ENCODE assay signal across 16 cellular contexts in genomic region chr17:45377401-45377800, GRCh38. TPM values are rescaled to one million over a fixed set of nuclear protein-coding genes. Genes with fewer than 3 reads are reported as not detected.
DNase-seq lines count a peak whose midpoint lies in the region; ATAC-seq, FAIRE-seq and TF ChIP-seq lines count a peak whose summit lies in the region.
"Had no signal": no experiment of that assay in that cellular context is flagged by ENCODE, and none has a peak within 500 bp of the region (broad histone marks: within the 10 kb centered on the region; RNA-seq: fewer than 3 reads in every experiment).

No MANE protein-coding gene starts in this region.

- H4K20me1 ChIP-seq in IMR-90 (ENCODE audit: insufficient read depth, low read length): no peaks in the 10 kb centered on the region

- no peak overlapping the region for H4K5ac ChIP-seq in IMR-90 (ENCODE audit: low read depth, low read length)

- DNase-seq in IMR-90: no peak
- DNase-seq in T-helper 17 cell: no peak
- no peak for DNase-seq in stimulated activated effector memory CD8-positive, alpha-beta T cell treated with anti-CD3 and anti-CD28 coated beads, Interleukin-12 subunit alpha, Interleukin-12 subunit beta, amount 100 ng/mL, for 72 hours (ENCODE audit: low spot score in 2 of 2)
- no peak for DNase-seq in right cardiac atrium
- DNase-seq in GM12891 (ENCODE audit: insufficient read length, low spot score): no peak
- DNase-seq: CD8-positive, alpha-beta T cell; COR-L47; DMS53; GF-D8; GM23248; H7 had no signal

- H3K9me3 Mint-ChIP-seq in stimulated activated effector memory CD8-positive, alpha-beta T cell treated with anti-CD3 and anti-CD28 coated beads, Interleukin-12 subunit alpha, Interleukin-12 subunit beta, amount 100 ng/mL, for 72 hours: no peaks in the 10 kb centered on the region
- H3K9me3 Mint-ChIP-seq: CD8-positive, alpha-beta T cell; IgD-negative memory B cell had no signal

- H3K27ac ChIP-seq in IMR-90 (ENCODE audit: insufficient read depth, low read length): no peak overlapping the region
- H3K27ac ChIP-seq in right cardiac atrium (ENCODE audit: low read length): no peak overlapping the region
- H3K27ac ChIP-seq: GM23248 had no signal

- no peak for TF ChIP-seq CTCF in IMR-90 (conservative IDR thresholded peaks at IDR 0.05; ENCODE audit: low read depth, low read length)

- peaks cover 27% of the 10 kb centered on the region for H3K9me1 ChIP-seq in IMR-90 (ENCODE audit: insufficient read depth, low read length)

- H2AFZ ChIP-seq in IMR-90 (replicated peaks; ENCODE audit: low read length, poor library complexity): no peak overlapping the region
- H2AFZ ChIP-seq: GM23248 had no signal

- POLR2A ChIA-PET in IMR-90 (lab: Charles Lee; ENCODE audit: unreplicated experiment): no interaction called here

- H3K9me3 ChIP-seq in IMR-90 (ENCODE audit: control insufficient read depth, insufficient read depth, low read length) (no peaks in the 10 kb centered on the region), T-helper 17 cell (ENCODE audit: control insufficient read depth, low read length, poor library complexity, severe bottlenecking) (no peaks in the 10 kb centered on the region), right cardiac atrium (ENCODE audit: control insufficient read depth, low read length) (no peaks in the 10 kb centered on the region)
- H3K9me3 ChIP-seq: A549 had no signal

- no peak overlapping the region for H2AK9ac ChIP-seq in IMR-90 (replicated peaks; ENCODE audit: low read depth, low read length, poor library complexity)

- no peak overlapping the region for H3K18ac ChIP-seq in IMR-90 (ENCODE audit: low read depth, low read length)

- no peak overlapping the region for H3K56ac ChIP-seq in IMR-90 (ENCODE audit: extremely low read depth, insufficient read depth, low read length)

- peaks cover 2% of the 10 kb centered on the region for H3K36me3 Mint-ChIP-seq in T-helper 17 cell (ENCODE audit: low read depth)
- H3K36me3 Mint-ChIP-seq in stimulated activated effector memory CD8-positive, alpha-beta T cell treated with anti-CD3 and anti-CD28 coated beads, Interleukin-12 subunit alpha, Interleukin-12 subunit beta, amount 100 ng/mL, for 72 hours: no peaks in the 10 kb centered on the region
- H3K36me3 Mint-ChIP-seq: CD8-positive, alpha-beta T cell; IgD-negative memory B cell had no signal

- H2BK20ac ChIP-seq in IMR-90 (ENCODE audit: low read depth, low read length): no peak overlapping the region

- no peak for ATAC-seq in IMR-90 (ENCODE audit: low read depth)
- ATAC-seq in T-helper 17 cell: no peak
- no peak for ATAC-seq in stimulated activated effector memory CD8-positive, alpha-beta T cell treated with anti-CD3 and anti-CD28 coated beads, Interleukin-12 subunit alpha, Interleukin-12 subunit beta, amount 100 ng/mL, for 72 hours
- ATAC-seq in GM19351 (IDR thresholded peaks at IDR 0.05; ENCODE audit: unreplicated experiment): no peak
- no peak for ATAC-seq in right cardiac atrium
- ATAC-seq: A549; CD8-positive, alpha-beta T cell had no signal

- H4K8ac ChIP-seq in IMR-90 (ENCODE audit: low read depth in 2 of 2, low read length in 2 of 2): no peak overlapping the region

- peaks cover 17% of the 10 kb centered on the region for H3K4me1 Mint-ChIP-seq in T-helper 17 cell
- H3K4me1 Mint-ChIP-seq in stimulated activated effector memory CD8-positive, alpha-beta T cell treated with anti-CD3 and anti-CD28 coated beads, Interleukin-12 subunit alpha, Interleukin-12 subunit beta, amount 100 ng/mL, for 72 hours: peaks cover 13% of the 10 kb centered on the region

- H3K27me3 Mint-ChIP-seq in T-helper 17 cell: peaks cover 19% of the 10 kb centered on the region

- FAIRE-seq in GM12891 (lab: Jason Lieb, UNC): no peak
- FAIRE-seq: A549, GM18507 had no signal

- no peak overlapping the region for H3K23ac ChIP-seq in IMR-90 (ENCODE audit: low read depth, low read length)

- dilution Hi-C loops in IMR-90 (cut with HindIII; ENCODE audit: low sequenced_read_pairs, unreplicated experiment): no loop called here

- no peak for TF ChIP-seq RAD21 in IMR-90 (IDR thresholded peaks at IDR 0.05; ENCODE audit: low read length)

- no peak overlapping the region; the same call in 1 of the 2 replicates for H2AK5ac ChIP-seq in IMR-90 (ENCODE audit: low read depth, low read length)

- no peak overlapping the region for H3K4me3 ChIP-seq in IMR-90 (ENCODE audit: insufficient read depth, low read depth, low read length)
- no peak overlapping the region for H3K4me3 ChIP-seq in right cardiac atrium (ENCODE audit: low read length)
- H3K4me3 ChIP-seq: A549, GM23248 had no signal

- H2BK5ac ChIP-seq in IMR-90 (ENCODE audit: low read depth, low read length, poor library complexity, severe bottlenecking): no peak overlapping the region

- intact Hi-C loops in IMR-90 (cut with micrococcal nuclease): no loop called here
- intact Hi-C loops in right cardiac atrium (cut with DNase I): loop anchor here in 1 of 4 donors (10.0 kb wide), 1 partner anchor 63 kb away; the partner anchor contains the start of gene MAP3K14

- peaks cover 0 to 11% of the 10 kb centered on the region in 2 experiments; a peak in 1 of 4 replicates for H3K79me1 ChIP-seq in IMR-90 (ENCODE audit: low read depth in 1 of 2, low read length in 2 of 2)

- H3K27me3 ChIP-seq in IMR-90 (ENCODE audit: control insufficient read depth, insufficient read depth, low read length) (no peaks in the 10 kb centered on the region), right cardiac atrium (ENCODE audit: control insufficient read depth, insufficient read depth) (no peaks in the 10 kb centered on the region)

- no peak overlapping the region for H4K91ac ChIP-seq in IMR-90 (ENCODE audit: insufficient read depth, low read depth, low read length)

- no peak for TF ChIP-seq POLR2A in IMR-90 (IDR thresholded peaks at IDR 0.05; ENCODE audit: low read depth, low read length)
- no peak for TF ChIP-seq POLR2A in GM12891 (IDR thresholded peaks at IDR 0.05; ENCODE audit: low read depth, low read length)

- CTCF ChIA-PET in IMR-90 (lab: Yijun Ruan, JAX): no interaction called here

- no peak overlapping the region for H2BK15ac ChIP-seq in IMR-90 (ENCODE audit: low read depth, low read length)

- in situ Hi-C loops in IMR-90 (cut with MboI; ENCODE audit: low sequenced_read_pairs): no loop called here

- no peak overlapping the region for H3K27ac Mint-ChIP-seq in T-helper 17 cell
- peak overlapping the region; percentile 18 for H3K27ac Mint-ChIP-seq in stimulated activated effector memory CD8-positive, alpha-beta T cell treated with anti-CD3 and anti-CD28 coated beads, Interleukin-12 subunit alpha, Interleukin-12 subunit beta, amount 100 ng/mL, for 72 hours
- H3K27ac Mint-ChIP-seq: CD14-positive monocyte; CD8-positive, alpha-beta T cell; IgD-negative memory B cell had no signal

- 80% methylated on average over 5 of the region's 8 CpGs; no CpG with 5 or more reads in 1 of the 2 experiments for WGBS in IMR-90 (ENCODE audit: extremely low coverage in 2 of 2, insufficient read length in 1 of 2), 2 experiments
- 90% methylated on average over 8 of the region's 8 CpGs for WGBS in right cardiac atrium

- no peak overlapping the region for H3K9ac ChIP-seq in IMR-90 (ENCODE audit: low read depth, low read length)
- H3K9ac ChIP-seq: GM23248 had no signal

- no TSS peak for BruUV-seq in IMR-90 (replicated peaks; lab: Mats Ljungman, UMichigan)

- peak overlapping the region; percentile 71 for H3K4me3 Mint-ChIP-seq in T-helper 17 cell
- no peak overlapping the region for H3K4me3 Mint-ChIP-seq in stimulated activated effector memory CD8-positive, alpha-beta T cell treated with anti-CD3 and anti-CD28 coated beads, Interleukin-12 subunit alpha, Interleukin-12 subunit beta, amount 100 ng/mL, for 72 hours
- H3K4me3 Mint-ChIP-seq: CD14-positive monocyte; CD8-positive, alpha-beta T cell; IgD-negative memory B cell had no signal

- H3K36me3 ChIP-seq in IMR-90 (ENCODE audit: control insufficient read depth, insufficient read depth, low read length): no peaks in the 10 kb centered on the region

- no peak overlapping the region; the same call in 1 of the 2 replicates for H3K4ac ChIP-seq in IMR-90 (ENCODE audit: low read depth, low read length)

- H2BK120ac ChIP-seq in IMR-90 (ENCODE audit: low read depth, low read length): 0 out of 2 replicates have a peak overlapping the region, but pooled peaks have one; percentile 21

- H3K4me1 ChIP-seq in IMR-90 (ENCODE audit: control insufficient read depth, insufficient read depth, low read length) (peaks cover 14% of the 10 kb centered on the region), right cardiac atrium (ENCODE audit: control insufficient read depth, insufficient read depth, low read length) (no peaks in the 10 kb centered on the region)

- H3K4me2 ChIP-seq in IMR-90 (ENCODE audit: low read depth, low read length): no peak overlapping the region
- H3K4me2 ChIP-seq: A549 had no signal

- H3K14ac ChIP-seq in IMR-90 (replicated peaks; ENCODE audit: low read depth, low read length): no peak overlapping the region

TF ChIP-seq in IMR-90, 13 proteins besides CTCF, POLR2A, EP300 and RAD21 (continues in another document):
- TF ChIP-seq MAFK (IDR thresholded peaks at IDR 0.05; ENCODE audit: low read depth, low read length) (no peak), RFX5 (IDR thresholded peaks at IDR 0.05; ENCODE audit: low read depth, low read length) (no peak)

TF ChIP-seq in GM12891, 5 proteins besides CTCF, POLR2A, EP300 and RAD21:
- TF ChIP-seq SPI1 (IDR thresholded peaks at IDR 0.05; ENCODE audit: low read depth, low read length) (no peak), PAX5 (IDR thresholded peaks at IDR 0.05; ENCODE audit: insufficient read depth, low read length, severe bottlenecking) (no peak), POU2F2 (IDR thresholded peaks at IDR 0.05; ENCODE audit: low read depth, low read length) (no peak), POLR2AphosphoS5 (IDR thresholded peaks at IDR 0.05; ENCODE audit: low read depth, low read length) (no peak), TAF1 (IDR thresholded peaks at IDR 0.05; ENCODE audit: low read depth, low read length) (no peak)

RNA-seq across cellular contexts. Expression of gene ARHGAP27, which starts 55.3 kb away (rescaled TPM):
- under 0.01 and 0.56 TPM in 2 replicates for total RNA-seq in IMR-90 (2012; rRNA removed)
- polyA plus RNA-seq in IMR-90 (2012; rRNA removed): 0.89 and 1.9 TPM in 2 replicates
- polyA plus RNA-seq in IMR-90 (2012; cell fraction: cytosol; rRNA removed): 0.37 and 0.67 TPM in 2 replicates
- 7.4 and 16.4 TPM in 2 replicates for polyA plus RNA-seq in IMR-90 (2012; cell fraction: nucleus; rRNA removed; ENCODE audit: low replicate concordance)
- 10 to 100 TPM; 42.0 to 55.4 TPM for total RNA-seq in T-helper 17 cell
- 10 to 100 TPM; 25.1 to 32.0 (median 28.1) TPM for total RNA-seq in right cardiac atrium
- polyA plus RNA-seq in right cardiac atrium: 26.8 TPM
- 16.0 TPM for polyA plus RNA-seq in GM12891 (2012; ENCODE audit: low read depth, missing spikeins)

Comparison
In these comparisons a context has a peak if more than half of its experiments do, and no peak if none do; other contexts are left out.
1. RNA of gene ARHGAP27, which starts 55.3 kb away (total RNA-seq): 42.0 to 55.4 TPM in T-helper 17 cell and 25.1 to 32.0 TPM in right cardiac atrium; under 0.01 to 0.56 TPM in IMR-90; every median in the first group is over 10 times any median in the second.